In genomic region chr6:158686311-158686710, GRCh38 we compare ENCODE assay signal across 1 cellular context.
TF ChIP-seq lines count a peak whose summit lies in the region.

No MANE protein-coding gene starts in this region.

TF ChIP-seq in GM23338, 12 proteins besides CTCF, POLR2A, EP300 and RAD21:
- TF ChIP-seq ZNF462 (CRISPR knock-in tag; IDR thresholded peaks at IDR 0.05) (no peak), JUNB (IDR thresholded peaks at IDR 0.05; ENCODE audit: unreplicated experiment) (no peak), POLR2AphosphoS5 (IDR thresholded peaks at IDR 0.05; ENCODE audit: low read depth) (no peak)
